Comparison of ENCODE assay signal across 16 cellular contexts in the genomic region with DNA sequence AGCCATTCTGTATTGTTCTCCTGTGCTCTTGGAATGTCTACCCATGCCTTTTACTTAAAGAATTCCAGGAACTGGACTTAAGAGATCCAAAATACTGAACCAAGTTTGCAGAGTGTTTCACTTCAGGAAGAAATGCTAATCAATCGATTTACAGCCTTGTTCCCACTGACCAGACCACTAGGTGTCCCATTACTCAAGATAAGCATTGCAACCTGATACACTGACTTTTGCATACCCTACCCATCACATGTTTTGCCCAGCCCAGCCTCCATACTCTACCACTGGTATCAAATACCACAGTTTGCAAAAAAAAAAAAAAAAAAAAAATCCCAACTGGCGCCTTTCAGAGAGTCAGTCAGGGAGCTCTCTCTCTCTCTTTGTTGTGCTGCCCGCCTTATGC.
"Had no signal": no experiment of that assay in that cellular context is flagged by ENCODE, and none has a peak within 500 bp of the region (broad histone marks: within the 10 kb centered on the region; RNA-seq: fewer than 3 reads in every experiment).

No MANE protein-coding gene starts in this region.

- H3K27ac ChIP-seq: cardiac muscle cell, gastrocnemius medialis, heart left ventricle, stomach, testis, upper lobe of left lung had no signal

- DNase-seq: activated CD4-positive, alpha-beta T cell treated with anti-CD3 and anti-CD28 coated beads, Interleukin-2, amount 50 U/mL, for 48 hours; activated effector memory CD4-positive, alpha-beta T cell treated with Interleukin-2 at 50 U/mL for 16 hours; activated T-cell treated with anti-CD3 and anti-CD28 coated beads, Interleukin-2, amount 50 U/mL, for 4 hours; erythroblast; gastrocnemius medialis; heart left ventricle; naive thymus-derived CD4-positive, alpha-beta T cell; retina; stimulated activated CD4-positive, alpha-beta T cell treated with anti-CD3 and anti-CD28 coated beads, Interleukin-12 subunit alpha, Interleukin-12 subunit beta, amount 100 ng/mL, for 4 hours; stimulated activated CD4-positive, alpha-beta T cell treated with anti-CD3 and anti-CD28 coated beads, Interleukin-2, amount 100 ng/mL, for 24 hours; stomach; testis; upper lobe of left lung had no signal

- H3K4me1 Mint-ChIP-seq: activated naive CD4-positive, alpha-beta T cell treated with anti-CD3 and anti-CD28 coated beads, Interleukin-2, amount 50 U/mL, for 24 hours; naive thymus-derived CD4-positive, alpha-beta T cell had no signal

- H3K4me1 ChIP-seq: gastrocnemius medialis, heart left ventricle, stomach, upper lobe of left lung had no signal

- H3K36me3 Mint-ChIP-seq: activated naive CD4-positive, alpha-beta T cell treated with anti-CD3 and anti-CD28 coated beads, Interleukin-2, amount 50 U/mL, for 24 hours; naive thymus-derived CD4-positive, alpha-beta T cell had no signal

- ATAC-seq: activated T-cell treated with anti-CD3 and anti-CD28 coated beads, Interleukin-2, amount 50 U/mL, for 4 hours; gastrocnemius medialis; heart left ventricle; left lobe of liver; naive thymus-derived CD4-positive, alpha-beta T cell had no signal

- H3K27ac Mint-ChIP-seq: activated naive CD4-positive, alpha-beta T cell treated with anti-CD3 and anti-CD28 coated beads, Interleukin-2, amount 50 U/mL, for 24 hours; naive thymus-derived CD4-positive, alpha-beta T cell had no signal

- H3K27me3 Mint-ChIP-seq: activated naive CD4-positive, alpha-beta T cell treated with anti-CD3 and anti-CD28 coated beads, Interleukin-2, amount 50 U/mL, for 24 hours; naive thymus-derived CD4-positive, alpha-beta T cell had no signal

- H3K27me3 ChIP-seq: cardiac muscle cell, gastrocnemius medialis, heart left ventricle, stomach, testis, upper lobe of left lung had no signal

- H3K4me3 ChIP-seq: cardiac muscle cell, gastrocnemius medialis, heart left ventricle, stomach, testis, upper lobe of left lung had no signal

- H3K9me3 ChIP-seq: gastrocnemius medialis, testis, upper lobe of left lung had no signal

- H3K36me3 ChIP-seq: cardiac muscle cell, gastrocnemius medialis, heart left ventricle, stomach, upper lobe of left lung had no signal

- H3K4me3 Mint-ChIP-seq: activated naive CD4-positive, alpha-beta T cell treated with anti-CD3 and anti-CD28 coated beads, Interleukin-2, amount 50 U/mL, for 24 hours; activated T-cell treated with anti-CD3 and anti-CD28 coated beads, Interleukin-2, amount 50 U/mL, for 4 hours; naive thymus-derived CD4-positive, alpha-beta T cell had no signal
